Comparison of ENCODE assay signal across 8 cellular contexts in genomic region chr12:56644654-56645053, GRCh38. TPM values are rescaled to one million over a fixed set of nuclear protein-coding genes. Genes with fewer than 3 reads are reported as not detected.
DNase-seq lines count a peak whose midpoint lies in the region; ATAC-seq lines count a peak whose summit lies in the region.

No MANE protein-coding gene starts in this region.

- peaks cover 43% of the 10 kb centered on the region for H3K36me3 Mint-ChIP-seq in activated T-helper 1 cell treated with anti-CD3 and anti-CD28 coated beads, Interleukin-12 subunit alpha, Interleukin-12 subunit beta, Interleukin-2, Interleukin-4 antibody, amounts not matched to agents 30 ng/mL and 10 ng/mL and 1 ng/mL, durations not matched to agents 14 hours and 24 hours and 36 hours (ENCODE audit: low read depth)

- no peaks in the 10 kb centered on the region for H3K27me3 ChIP-seq in iPS-18a (ENCODE audit: control insufficient read depth, insufficient read depth, low read length)

- DNase-seq in NCI-H2029 treated with DMSO at 0.1 percent for 48 hours (lab: John Stamatoyannopoulos, UW) (peak; percentile 6), NCI-H2029 (lab: John Stamatoyannopoulos, UW) (no peak), GM19240 (ENCODE audit: insufficient read length, low spot score) (no peak), C1 segment of cervical spinal cord (lab: John Stamatoyannopoulos, UW) (no peak)
- no peak for DNase-seq in activated T-helper 1 cell treated with anti-CD3 and anti-CD28 coated beads, Interleukin-12 subunit alpha, Interleukin-12 subunit beta, Interleukin-2, Interleukin-4 antibody, amounts not matched to agents 30 ng/mL and 10 ng/mL and 1 ng/mL, durations not matched to agents 14 hours and 24 hours and 36 hours (ENCODE audit: low spot score)
- DNase-seq in stimulated activated naive CD8-positive, alpha-beta T cell treated with anti-CD3 and anti-CD28 coated beads, Interleukin-15, amount 100 ng/mL, for 72 hours, result no peak

- H3K9ac ChIP-seq in iPS-18a (ENCODE audit: low read length), result peak overlapping the region; percentile 99

- H3K4me1 ChIP-seq in iPS-18a (ENCODE audit: control insufficient read depth, low read depth, low read length), result peaks cover 12% of the 10 kb centered on the region

- H3K9me3 Mint-ChIP-seq in activated T-helper 1 cell treated with anti-CD3 and anti-CD28 coated beads, Interleukin-12 subunit alpha, Interleukin-12 subunit beta, Interleukin-2, Interleukin-4 antibody, amounts not matched to agents 30 ng/mL and 10 ng/mL and 1 ng/mL, durations not matched to agents 14 hours and 24 hours and 36 hours, result no peaks in the 10 kb centered on the region
- H3K9me3 Mint-ChIP-seq in stimulated activated naive CD8-positive, alpha-beta T cell treated with anti-CD3 and anti-CD28 coated beads, Interleukin-15, amount 100 ng/mL, for 72 hours, result no peaks in the 10 kb centered on the region

- peak overlapping the region; percentile 100 for H3K4me3 ChIP-seq in iPS-18a (ENCODE audit: low read length)

- H3K27ac ChIP-seq in iPS-18a (ENCODE audit: low read length), result peak overlapping the region; percentile 96

- intact Hi-C loops in activated T-helper 1 cell treated with anti-CD3 and anti-CD28 coated beads, Interleukin-12 subunit alpha, Interleukin-12 subunit beta, Interleukin-2, Interleukin-4 antibody, amounts not matched to agents 30 ng/mL and 10 ng/mL and 1 ng/mL, durations not matched to agents 14 hours and 24 hours and 36 hours (cut with micrococcal nuclease), result loop anchor here (5.0 kb wide), 2 partner anchors 492 to 527 kb away; partner anchors contain the start of genes MYL6B, RPL41 and ZC3H10

- peak overlapping the region; percentile 96 for H3K4me3 Mint-ChIP-seq in activated T-helper 1 cell treated with anti-CD3 and anti-CD28 coated beads, Interleukin-12 subunit alpha, Interleukin-12 subunit beta, Interleukin-2, Interleukin-4 antibody, amounts not matched to agents 30 ng/mL and 10 ng/mL and 1 ng/mL, durations not matched to agents 14 hours and 24 hours and 36 hours
- peak overlapping the region; percentile 94 to 96 for H3K4me3 Mint-ChIP-seq in stimulated activated naive CD8-positive, alpha-beta T cell treated with anti-CD3 and anti-CD28 coated beads, Interleukin-15, amount 100 ng/mL, for 72 hours

- H3K27me3 Mint-ChIP-seq in activated T-helper 1 cell treated with anti-CD3 and anti-CD28 coated beads, Interleukin-12 subunit alpha, Interleukin-12 subunit beta, Interleukin-2, Interleukin-4 antibody, amounts not matched to agents 30 ng/mL and 10 ng/mL and 1 ng/mL, durations not matched to agents 14 hours and 24 hours and 36 hours (ENCODE audit: insufficient read depth), result no peaks in the 10 kb centered on the region
- no peaks in the 10 kb centered on the region for H3K27me3 Mint-ChIP-seq in stimulated activated naive CD8-positive, alpha-beta T cell treated with anti-CD3 and anti-CD28 coated beads, Interleukin-15, amount 100 ng/mL, for 72 hours

- H3K27ac Mint-ChIP-seq in activated T-helper 1 cell treated with anti-CD3 and anti-CD28 coated beads, Interleukin-12 subunit alpha, Interleukin-12 subunit beta, Interleukin-2, Interleukin-4 antibody, amounts not matched to agents 30 ng/mL and 10 ng/mL and 1 ng/mL, durations not matched to agents 14 hours and 24 hours and 36 hours, result peak overlapping the region; percentile 95
- peak overlapping the region; percentile 99 for H3K27ac Mint-ChIP-seq in stimulated activated naive CD8-positive, alpha-beta T cell treated with anti-CD3 and anti-CD28 coated beads, Interleukin-15, amount 100 ng/mL, for 72 hours

- ATAC-seq in stimulated activated naive CD8-positive, alpha-beta T cell treated with anti-CD3 and anti-CD28 coated beads, Interleukin-15, amount 100 ng/mL, for 72 hours, result no peak
- no peak for ATAC-seq in HG03565 (IDR thresholded peaks at IDR 0.05; ENCODE audit: unreplicated experiment)

- H3K9me3 ChIP-seq in iPS-18a (ENCODE audit: control insufficient read depth, low read depth, low read length), result no peaks in the 10 kb centered on the region

- peaks cover 52% of the 10 kb centered on the region for H3K36me3 ChIP-seq in iPS-18a (ENCODE audit: control insufficient read depth, low read depth, low read length)

- peaks cover 37% of the 10 kb centered on the region for H3K4me1 Mint-ChIP-seq in activated T-helper 1 cell treated with anti-CD3 and anti-CD28 coated beads, Interleukin-12 subunit alpha, Interleukin-12 subunit beta, Interleukin-2, Interleukin-4 antibody, amounts not matched to agents 30 ng/mL and 10 ng/mL and 1 ng/mL, durations not matched to agents 14 hours and 24 hours and 36 hours (ENCODE audit: low read depth)
- peaks cover 50% of the 10 kb centered on the region for H3K4me1 Mint-ChIP-seq in stimulated activated naive CD8-positive, alpha-beta T cell treated with anti-CD3 and anti-CD28 coated beads, Interleukin-15, amount 100 ng/mL, for 72 hours

RNA-seq across cellular contexts. Expression of gene ATP5F1B, which starts 1.1 kb away (rescaled TPM):
- 714 and 716 TPM in 2 replicates for total RNA-seq in activated T-helper 1 cell treated with anti-CD3 and anti-CD28 coated beads, Interleukin-12 subunit alpha, Interleukin-12 subunit beta, Interleukin-2, Interleukin-4 antibody, amounts not matched to agents 30 ng/mL and 10 ng/mL and 1 ng/mL, durations not matched to agents 14 hours and 24 hours and 36 hours

RNA-seq across cellular contexts. Expression of gene BAZ2A, which starts 14.5 kb away (rescaled TPM):
- 119 and 126 TPM in 2 replicates for total RNA-seq in activated T-helper 1 cell treated with anti-CD3 and anti-CD28 coated beads, Interleukin-12 subunit alpha, Interleukin-12 subunit beta, Interleukin-2, Interleukin-4 antibody, amounts not matched to agents 30 ng/mL and 10 ng/mL and 1 ng/mL, durations not matched to agents 14 hours and 24 hours and 36 hours

RNA-seq across cellular contexts. Expression of gene PTGES3, which starts 43.4 kb away (rescaled TPM):
- 301 and 302 TPM in 2 replicates for total RNA-seq in activated T-helper 1 cell treated with anti-CD3 and anti-CD28 coated beads, Interleukin-12 subunit alpha, Interleukin-12 subunit beta, Interleukin-2, Interleukin-4 antibody, amounts not matched to agents 30 ng/mL and 10 ng/mL and 1 ng/mL, durations not matched to agents 14 hours and 24 hours and 36 hours
